ENCODE assay signal across 1 cellular context in the genomic region with DNA sequence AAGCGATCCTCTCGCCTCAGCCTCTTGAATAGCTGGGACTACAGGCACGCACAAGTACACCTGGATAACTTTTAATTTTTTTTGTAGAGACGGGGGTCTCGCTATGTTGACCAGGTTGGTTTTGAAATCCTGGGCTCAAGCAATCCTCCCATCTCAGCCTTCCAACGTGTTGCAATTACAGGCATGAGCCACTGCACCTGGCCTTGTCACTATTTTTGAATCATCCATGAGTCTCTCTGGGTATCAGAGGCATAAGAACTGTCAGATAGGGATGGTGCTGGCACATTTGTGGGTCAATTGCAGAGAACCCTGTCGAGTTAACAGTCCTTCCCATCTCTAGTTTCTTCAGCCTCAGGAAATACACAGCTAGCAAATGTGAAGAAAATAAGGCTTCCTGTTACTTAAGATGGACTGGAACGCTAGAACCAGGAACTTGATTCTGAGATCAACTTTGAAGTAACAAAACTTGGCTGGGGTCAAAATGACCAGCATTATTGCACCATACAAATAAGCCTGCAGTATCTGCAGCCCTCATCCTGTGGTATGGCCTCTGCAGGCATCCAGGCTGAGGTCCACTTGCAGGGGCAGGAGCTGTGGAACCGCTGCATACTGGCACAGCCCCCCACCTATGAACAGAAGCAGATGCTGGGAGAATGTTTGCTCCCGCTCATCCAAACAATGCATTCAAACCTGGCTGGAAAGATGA.
TF ChIP-seq lines count a peak whose summit lies in the region.

No MANE protein-coding gene starts in this region.

TF ChIP-seq in IMR-90, 13 proteins besides CTCF, POLR2A, EP300 and RAD21:
- TF ChIP-seq, protein P1, sequence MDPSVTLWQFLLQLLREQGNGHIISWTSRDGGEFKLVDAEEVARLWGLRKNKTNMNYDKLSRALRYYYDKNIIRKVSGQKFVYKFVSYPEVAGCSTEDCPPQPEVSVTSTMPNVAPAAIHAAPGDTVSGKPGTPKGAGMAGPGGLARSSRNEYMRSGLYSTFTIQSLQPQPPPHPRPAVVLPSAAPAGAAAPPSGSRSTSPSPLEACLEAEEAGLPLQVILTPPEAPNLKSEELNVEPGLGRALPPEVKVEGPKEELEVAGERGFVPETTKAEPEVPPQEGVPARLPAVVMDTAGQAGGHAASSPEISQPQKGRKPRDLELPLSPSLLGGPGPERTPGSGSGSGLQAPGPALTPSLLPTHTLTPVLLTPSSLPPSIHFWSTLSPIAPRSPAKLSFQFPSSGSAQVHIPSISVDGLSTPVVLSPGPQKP (IDR thresholded peaks at IDR 0.05; ENCODE audit: borderline replicate concordance, low read depth, low read length), result no peak
- no peak for TF ChIP-seq CEBPB (IDR thresholded peaks at IDR 0.05; ENCODE audit: low read depth, low read length)
- TF ChIP-seq MAFK (IDR thresholded peaks at IDR 0.05; ENCODE audit: low read depth, low read length), result no peak
- no peak for TF ChIP-seq CHD1 (IDR thresholded peaks at IDR 0.05; ENCODE audit: low read depth, low read length)
- TF ChIP-seq, protein P2, sequence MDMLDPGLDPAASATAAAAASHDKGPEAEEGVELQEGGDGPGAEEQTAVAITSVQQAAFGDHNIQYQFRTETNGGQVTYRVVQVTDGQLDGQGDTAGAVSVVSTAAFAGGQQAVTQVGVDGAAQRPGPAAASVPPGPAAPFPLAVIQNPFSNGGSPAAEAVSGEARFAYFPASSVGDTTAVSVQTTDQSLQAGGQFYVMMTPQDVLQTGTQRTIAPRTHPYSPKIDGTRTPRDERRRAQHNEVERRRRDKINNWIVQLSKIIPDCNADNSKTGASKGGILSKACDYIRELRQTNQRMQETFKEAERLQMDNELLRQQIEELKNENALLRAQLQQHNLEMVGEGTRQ (IDR thresholded peaks at IDR 0.05; ENCODE audit: low read depth, low read length), result no peak
- TF ChIP-seq MAZ (IDR thresholded peaks at IDR 0.05; ENCODE audit: borderline replicate concordance, low read depth, low read length), result no peak
- no peak for TF ChIP-seq SMC3 (IDR thresholded peaks at IDR 0.05; ENCODE audit: low read depth, low read length)
- no peak for TF ChIP-seq BHLHE40 (IDR thresholded peaks at IDR 0.05; ENCODE audit: low read depth, low read length)
- no peak for TF ChIP-seq MXI1 (IDR thresholded peaks at IDR 0.05; ENCODE audit: borderline replicate concordance, low read depth, low read length)
- TF ChIP-seq NFE2L2 (IDR thresholded peaks at IDR 0.05; ENCODE audit: low read depth, low read length), result no peak
- no peak for TF ChIP-seq RFX5 (IDR thresholded peaks at IDR 0.05; ENCODE audit: low read depth, low read length)
- TF ChIP-seq RCOR1 (IDR thresholded peaks at IDR 0.05; ENCODE audit: insufficient replicate concordance, low read length), result no peak
- no peak for TF ChIP-seq FOS (IDR thresholded peaks at IDR 0.05; ENCODE audit: low read depth, low read length)
